21 cellular contexts compared by ENCODE assay signal in the genomic region with DNA sequence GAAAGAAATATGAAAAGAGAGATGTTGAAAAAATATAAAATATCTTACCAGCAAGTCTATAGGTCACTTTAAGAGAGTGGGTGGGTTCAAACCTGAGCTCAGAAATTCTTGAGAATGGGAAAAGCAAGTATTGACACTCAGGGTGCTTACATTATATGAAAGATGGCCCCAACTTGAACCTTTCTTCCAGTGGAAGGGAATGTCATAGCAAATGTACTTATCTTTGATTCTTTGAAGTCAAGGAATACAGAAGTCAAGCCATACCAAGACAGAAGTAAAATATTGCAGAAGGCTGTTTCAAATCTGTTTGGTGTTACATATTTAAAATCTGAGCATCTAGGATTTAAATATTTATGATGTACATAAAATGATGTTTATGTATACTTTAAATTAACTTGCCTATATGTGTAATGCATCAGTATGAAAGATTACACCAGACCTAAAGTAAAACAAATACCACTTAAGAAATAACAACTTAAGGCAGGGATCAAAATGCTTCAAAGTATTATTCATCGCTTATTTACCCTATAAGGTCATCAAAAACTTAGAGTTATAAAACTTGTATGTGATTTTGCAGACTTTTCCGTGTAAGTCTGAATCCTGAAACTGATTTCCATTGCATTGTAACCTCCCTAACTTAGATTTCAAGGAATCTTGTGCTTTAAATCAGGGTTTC. TPM values are rescaled to one million over a fixed set of nuclear protein-coding genes. Genes with fewer than 3 reads are reported as not detected.
"Had no signal": no experiment of that assay in that cellular context is flagged by ENCODE, and none has a peak within 500 bp of the region (broad histone marks: within the 10 kb centered on the region; RNA-seq: fewer than 3 reads in every experiment).

No MANE protein-coding gene starts in this region.

- H3K27me3 ChIP-seq: colonic mucosa, right lobe of liver, stomach, transverse colon had no signal

- H3K36me3 Mint-ChIP-seq: naive thymus-derived CD4-positive, alpha-beta T cell had no signal

- H3K4me3 Mint-ChIP-seq: endodermal cell; naive thymus-derived CD4-positive, alpha-beta T cell; nephron progenitor cell had no signal

- ATAC-seq: heart left ventricle; left lobe of liver; naive thymus-derived CD4-positive, alpha-beta T cell; psoas muscle; right lobe of liver had no signal

- DNase-seq: colonic mucosa; effector CD4-positive, alpha-beta T cell; endodermal cell; erythroblast; heart left ventricle; hippocampal formation; islet precursor cell; mammary epithelial cell; naive thymus-derived CD4-positive, alpha-beta T cell; nephron progenitor cell; psoas muscle; retina; right lobe of liver; stimulated activated CD4-positive, alpha-beta T cell treated with anti-CD3 and anti-CD28 coated beads, Interleukin-12 subunit alpha, Interleukin-12 subunit beta, amount 100 ng/mL, for 4 hours; stimulated activated naive CD4-positive, alpha-beta T cell; stomach; substantia nigra; transverse colon had no signal

- H3K9me3 Mint-ChIP-seq: endodermal cell, nephron progenitor cell had no signal

- H3K4me1 ChIP-seq: colonic mucosa, heart left ventricle, right lobe of liver, stomach, transverse colon had no signal

- H3K27ac ChIP-seq: colonic mucosa, heart left ventricle, psoas muscle, right lobe of liver, skin epidermis, stomach, thoracic aorta, transverse colon had no signal

- H3K9me3 ChIP-seq: colonic mucosa, heart left ventricle, psoas muscle, right lobe of liver, stomach, thoracic aorta, transverse colon had no signal

- H3K4me3 ChIP-seq: colonic mucosa, heart left ventricle, psoas muscle, right lobe of liver, skin epidermis, stomach, thoracic aorta, transverse colon had no signal

- H3K4me1 Mint-ChIP-seq: endodermal cell; naive thymus-derived CD4-positive, alpha-beta T cell; nephron progenitor cell had no signal

- H3K27ac Mint-ChIP-seq: endodermal cell; naive thymus-derived CD4-positive, alpha-beta T cell; nephron progenitor cell had no signal

- H3K36me3 ChIP-seq: colonic mucosa, stomach, thoracic aorta, transverse colon had no signal

RNA-seq across cellular contexts. Expression of gene MME, which starts 8.7 kb away (rescaled TPM):
- polyA plus RNA-seq: naive thymus-derived CD4-positive, alpha-beta T cell had no signal
